ENCODE assay signal across 31 cellular contexts in the genomic region with DNA sequence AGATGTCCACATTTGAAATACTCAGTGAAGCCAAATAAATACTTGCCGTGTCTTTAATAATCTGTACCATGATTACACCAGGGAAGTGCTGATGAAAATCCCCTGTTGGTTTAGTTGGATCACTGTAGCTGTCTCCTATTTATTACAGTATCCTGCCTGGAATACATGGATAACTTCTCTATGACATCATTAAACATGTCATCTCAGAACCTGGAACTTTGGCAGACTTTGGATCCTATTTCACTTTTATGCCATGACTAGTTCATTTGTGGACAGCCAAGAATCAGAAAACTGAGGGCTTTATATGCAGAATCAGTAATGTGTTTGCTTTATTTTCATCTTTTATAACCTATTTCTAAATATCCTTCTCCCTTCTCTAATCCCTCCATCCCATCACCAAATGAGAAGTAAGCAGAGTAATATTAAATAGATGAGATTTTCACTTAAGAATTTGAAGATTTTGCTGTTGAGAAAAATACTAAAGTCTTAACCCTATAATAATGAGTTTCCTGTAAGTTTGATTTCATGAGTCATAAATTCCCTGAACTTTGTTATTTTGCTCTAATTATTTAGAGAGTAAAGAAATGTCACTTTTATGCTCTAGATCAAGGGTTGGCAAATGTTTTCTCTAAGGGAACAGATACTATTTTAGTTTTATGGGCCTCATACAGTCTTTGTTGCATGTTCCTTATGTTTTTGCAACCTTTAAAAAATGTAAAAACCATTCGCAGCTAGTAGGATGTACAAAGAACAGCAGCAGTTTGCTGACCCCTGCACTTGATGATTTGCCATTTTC. TPM values are rescaled to one million over a fixed set of nuclear protein-coding genes. Genes with fewer than 3 reads are reported as not detected.
DNase-seq lines count a peak whose midpoint lies in the region; ATAC-seq, FAIRE-seq and TF ChIP-seq lines count a peak whose summit lies in the region.
"Had no signal": no experiment of that assay in that cellular context is flagged by ENCODE, and none has a peak within 500 bp of the region (broad histone marks: within the 10 kb centered on the region; RNA-seq: fewer than 3 reads in every experiment).

Gene TXNDC8, minus strand, starts transcription at position 137 of the 796 bp plus-strand sequence.

- no peaks in the 10 kb centered on the region for H3K36me3 Mint-ChIP-seq in HFFc6 (ENCODE audit: low read depth)
- H3K36me3 Mint-ChIP-seq in activated naive CD8-positive, alpha-beta T cell treated with anti-CD3 and anti-CD28 coated beads for 36 hours = no peaks in the 10 kb centered on the region
- H3K36me3 Mint-ChIP-seq: activated naive CD4-positive, alpha-beta T cell treated with anti-CD3 and anti-CD28 coated beads, Interleukin-2, amount 10 ng/mL, durations not matched to agents 7 days and 5 days; stimulated activated naive B cell treated with anti-CD40 and anti-IgM and Interleukin-4, amounts not matched to agents 10 μg/mL and 1 μg/mL and 100 μg/mL, for 72 hours had no signal

- no peaks in the 10 kb centered on the region for H3K9me3 ChIP-seq in mucosa of descending colon
- no peaks in the 10 kb centered on the region for H3K9me3 ChIP-seq in Peyer's patch
- H3K9me3 ChIP-seq: ovary, sigmoid colon, thyroid gland had no signal

- no peak within 1 kb of the TSS for H3K27ac Mint-ChIP-seq in HFFc6
- no peak within 1 kb of the TSS for H3K27ac Mint-ChIP-seq in activated naive CD8-positive, alpha-beta T cell treated with anti-CD3 and anti-CD28 coated beads for 36 hours
- H3K27ac Mint-ChIP-seq: activated CD8-positive, alpha-beta T cell treated with anti-CD3 and anti-CD28 coated beads, Interleukin-2, amount 10 ng/mL, durations not matched to agents 7 days and 5 days; activated naive CD4-positive, alpha-beta T cell treated with anti-CD3 and anti-CD28 coated beads, Interleukin-2, amount 10 ng/mL, durations not matched to agents 7 days and 5 days; activated T-cell treated with anti-CD3 and anti-CD28 coated beads, Interleukin-2, amount 50 U/mL, for 24 hours; CD4-positive, alpha-beta T cell; stimulated activated naive B cell treated with anti-CD40 and anti-IgM and Interleukin-4, amounts not matched to agents 10 μg/mL and 1 μg/mL and 100 μg/mL, for 72 hours had no signal

- peaks cover 10% of the 10 kb centered on the region for H3K4me1 Mint-ChIP-seq in HFFc6 (ENCODE audit: low read depth)
- H3K4me1 Mint-ChIP-seq in activated naive CD8-positive, alpha-beta T cell treated with anti-CD3 and anti-CD28 coated beads for 36 hours = peaks cover 3% of the 10 kb centered on the region
- H3K4me1 Mint-ChIP-seq: activated naive CD4-positive, alpha-beta T cell treated with anti-CD3 and anti-CD28 coated beads, Interleukin-2, amount 10 ng/mL, durations not matched to agents 7 days and 5 days had no signal

- H3K4me3 Mint-ChIP-seq in HFFc6 = no peak within 1 kb of the TSS
- H3K4me3 Mint-ChIP-seq in activated naive CD8-positive, alpha-beta T cell treated with anti-CD3 and anti-CD28 coated beads for 36 hours = no peak within 1 kb of the TSS
- H3K4me3 Mint-ChIP-seq: activated CD8-positive, alpha-beta T cell treated with anti-CD3 and anti-CD28 coated beads, Interleukin-2, amount 10 ng/mL, durations not matched to agents 7 days and 5 days; activated naive CD4-positive, alpha-beta T cell treated with anti-CD3 and anti-CD28 coated beads, Interleukin-2, amount 10 ng/mL, durations not matched to agents 7 days and 5 days; activated T-cell treated with anti-CD3 and anti-CD28 coated beads, Interleukin-2, amount 50 U/mL, for 24 hours; CD4-positive, alpha-beta T cell; stimulated activated naive B cell treated with anti-CD40 and anti-IgM and Interleukin-4, amounts not matched to agents 10 μg/mL and 1 μg/mL and 100 μg/mL, for 72 hours had no signal

- H3K4me1 ChIP-seq in mucosa of descending colon (ENCODE audit: low read depth) (no peaks in the 10 kb centered on the region), Peyer's patch (no peaks in the 10 kb centered on the region)
- H3K4me1 ChIP-seq: sigmoid colon, thyroid gland had no signal

- peak; percentile 99 for FAIRE-seq in endometrium (lab: Jason Lieb, UNC)
- FAIRE-seq: frontal cortex had no signal

- no peak for TF ChIP-seq POLR2A in Peyer's patch (IDR thresholded peaks at IDR 0.05)

- H3K27ac ChIP-seq in Peyer's patch = no peak within 1 kb of the TSS
- H3K27ac ChIP-seq: brain microvascular endothelial cell, coronary artery, ovary, RWPE1, sigmoid colon, thyroid gland had no signal

- no peak for TF ChIP-seq CTCF in AG09309 (IDR thresholded peaks at IDR 0.05; ENCODE audit: control insufficient read depth, insufficient read depth, low read depth, low read length, missing control alignments)
- TF ChIP-seq CTCF in HFFc6 (IDR thresholded peaks at IDR 0.05) = no peak
- TF ChIP-seq CTCF in mucosa of descending colon (IDR thresholded peaks at IDR 0.05) = no peak
- TF ChIP-seq CTCF in Peyer's patch (IDR thresholded peaks at IDR 0.05) = no peak

- H3K9me3 Mint-ChIP-seq in HFFc6 = no peaks in the 10 kb centered on the region
- no peaks in the 10 kb centered on the region for H3K9me3 Mint-ChIP-seq in activated naive CD8-positive, alpha-beta T cell treated with anti-CD3 and anti-CD28 coated beads for 36 hours
- H3K9me3 Mint-ChIP-seq: activated naive CD4-positive, alpha-beta T cell treated with anti-CD3 and anti-CD28 coated beads, Interleukin-2, amount 10 ng/mL, durations not matched to agents 7 days and 5 days; activated T-cell treated with anti-CD3 and anti-CD28 coated beads, Interleukin-2, amount 50 U/mL, for 24 hours; CD4-positive, alpha-beta T cell had no signal

- intact Hi-C loops in mucosa of descending colon (cut with DNase I, micrococcal nuclease) = no loop called here

- no peaks in the 10 kb centered on the region for H3K36me3 ChIP-seq in mucosa of descending colon (ENCODE audit: low read depth)
- no peaks in the 10 kb centered on the region for H3K36me3 ChIP-seq in Peyer's patch
- H3K36me3 ChIP-seq: brain microvascular endothelial cell, ovary, sigmoid colon, thyroid gland had no signal

- H3K4me3 ChIP-seq in AG09309 (ENCODE audit: control insufficient read depth, low read depth, low read length) (no peak within 1 kb of the TSS), mucosa of descending colon (no peak within 1 kb of the TSS), Peyer's patch (no peak within 1 kb of the TSS)
- H3K4me3 ChIP-seq: coronary artery, ovary, sigmoid colon, thyroid gland had no signal

- DNase-seq in AG09309 (ENCODE audit: low read depth) (peak; percentile 39), HFFc6 (peak; percentile 2), mucosa of descending colon (no peak), T1000 (lab: John Stamatoyannopoulos, UW) (no peak), Peyer's patch (no peak)
- no peak for DNase-seq in activated naive CD8-positive, alpha-beta T cell treated with anti-CD3 and anti-CD28 coated beads for 36 hours
- DNase-seq: activated CD4-positive, CD25-positive, alpha-beta regulatory T cell treated with anti-CD3 and anti-CD28 coated beads, Interleukin-2, amount 50 U/mL, for 72 hours; activated CD8-positive, alpha-beta T cell treated with anti-CD3 and anti-CD28 coated beads, Interleukin-2, amount 10 ng/mL, durations not matched to agents 7 days and 5 days; activated naive CD4-positive, alpha-beta T cell treated with anti-CD3 and anti-CD28 coated beads, Interleukin-2, amount 10 ng/mL, durations not matched to agents 7 days and 5 days; activated T-cell treated with anti-CD3 and anti-CD28 coated beads, Interleukin-2, amount 50 U/mL, for 24 hours; brain microvascular endothelial cell; CD4-positive, alpha-beta T cell; mammary epithelial cell; NCI-H1436 treated with DMSO at 0.1 percent for 48 hours; NCI-H2171 treated with DMSO at 0.1 percent for 48 hours; NCI-H526 treated with DMSO at 0.1 percent for 48 hours; ovary; sigmoid colon; stimulated activated CD4-positive, alpha-beta T cell treated with anti-CD3 and anti-CD28 coated beads, Interleukin-1b, Interleukin-23, amount 100 ng/mL, for 48 hours; stimulated activated naive B cell treated with anti-CD40 and anti-IgM and Interleukin-4, amounts not matched to agents 10 μg/mL and 1 μg/mL and 100 μg/mL, for 72 hours; thyroid gland had no signal

- peak; percentile 20 for ATAC-seq in mucosa of descending colon
- ATAC-seq in HG03095 (IDR thresholded peaks at IDR 0.05; ENCODE audit: unreplicated experiment) = no peak
- ATAC-seq: activated CD8-positive, alpha-beta T cell treated with anti-CD3 and anti-CD28 coated beads, Interleukin-2, amount 10 ng/mL, durations not matched to agents 7 days and 5 days; HCT116; SK-N-SH treated with all-trans-retinoic acid at 6 μM for 48 hours; stimulated activated naive B cell treated with anti-CD40 and anti-IgM and Interleukin-4, amounts not matched to agents 10 μg/mL and 1 μg/mL and 100 μg/mL, for 72 hours had no signal

- no peaks in the 10 kb centered on the region for H3K27me3 ChIP-seq in Peyer's patch
- H3K27me3 ChIP-seq: brain microvascular endothelial cell, ovary, sigmoid colon, thyroid gland had no signal

- H3K27me3 Mint-ChIP-seq in HFFc6 (ENCODE audit: insufficient read depth) = peaks cover 7% of the 10 kb centered on the region
- no peaks in the 10 kb centered on the region for H3K27me3 Mint-ChIP-seq in activated naive CD8-positive, alpha-beta T cell treated with anti-CD3 and anti-CD28 coated beads for 36 hours
- H3K27me3 Mint-ChIP-seq: activated naive CD4-positive, alpha-beta T cell treated with anti-CD3 and anti-CD28 coated beads, Interleukin-2, amount 10 ng/mL, durations not matched to agents 7 days and 5 days; stimulated activated naive B cell treated with anti-CD40 and anti-IgM and Interleukin-4, amounts not matched to agents 10 μg/mL and 1 μg/mL and 100 μg/mL, for 72 hours had no signal

RNA-seq across cellular contexts. Expression of gene TXNDC8, which starts in this region (rescaled TPM):
- total RNA-seq in HFFc6 (2021; fragmentation: NEBNext Ultra II Directional; extraction: Animal tissue kit (Norgen Biotek cat#: 25700)) = not detected
- total RNA-seq in mucosa of descending colon = not detected
- not detected for total RNA-seq in activated naive CD8-positive, alpha-beta T cell treated with anti-CD3 and anti-CD28 coated beads for 36 hours
- not detected for total RNA-seq in Peyer's patch
- total RNA-seq: A673; activated CD8-positive, alpha-beta T cell treated with anti-CD3 and anti-CD28 coated beads, Interleukin-2, amount 10 ng/mL, durations not matched to agents 7 days and 5 days; CD4-positive, alpha-beta T cell; frontal cortex; kidney epithelial cell; mammary epithelial cell; MCF 10A; ovary; sigmoid colon; thyroid gland had no signal

Comparison
In these comparisons a context has a peak if more than half of its experiments do, and no peak if none do; other contexts are left out.
1. Peak in DNase-seq in HFFc6; RNA of the gene not detected or under 1 TPM.
2. Peak in ATAC-seq in mucosa of descending colon; RNA of the gene not detected or under 1 TPM.